Comparison of ENCODE assay signal across 25 cellular contexts in the genomic region with DNA sequence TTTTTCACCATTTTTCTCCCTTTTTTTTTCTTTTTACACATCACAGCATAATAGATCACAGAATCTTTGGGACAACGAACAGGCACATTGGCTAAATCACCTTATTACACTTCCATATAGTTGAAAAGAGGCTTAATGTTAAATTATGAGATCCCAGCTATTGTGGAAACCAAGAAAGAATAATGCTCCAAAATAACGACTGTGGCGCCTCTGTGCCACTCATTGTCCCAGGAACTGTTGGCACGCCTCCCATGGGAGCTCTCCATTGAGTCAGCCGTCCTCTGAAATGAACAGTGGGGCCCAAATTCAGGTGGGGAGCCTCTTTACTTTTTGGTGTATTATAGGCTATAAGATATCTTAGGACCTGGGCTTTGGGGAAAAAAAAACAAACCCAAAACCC.
A peak's percentile ranks its signal among the peaks of the same experiment; 100 is the strongest.
DNase-seq lines count a peak whose midpoint lies in the region; ATAC-seq and TF ChIP-seq lines count a peak whose summit lies in the region.
"Had no signal": no experiment of that assay in that cellular context is flagged by ENCODE, and none has a peak within 500 bp of the region (broad histone marks: within the 10 kb centered on the region; RNA-seq: fewer than 3 reads in every experiment).

No MANE protein-coding gene starts in this region.

- peak overlapping the region; percentile 23 to 56 (median 38) for H3K4me3 ChIP-seq in gastrocnemius medialis
- H3K4me3 ChIP-seq: prostate gland, upper lobe of right lung had no signal

- peaks cover 4 to 33% of the 10 kb centered on the region in 2 donors for H3K4me1 ChIP-seq in gastrocnemius medialis
- H3K4me1 ChIP-seq: Caco-2, prostate gland had no signal

- no peak for TF ChIP-seq POLR2A in gastrocnemius medialis (IDR thresholded peaks at IDR 0.05)

- intact Hi-C loops in gastrocnemius medialis (cut with DNase I; ENCODE audit: low total_unique reads), result loop anchor here (5.0 kb wide), 1 partner anchor 44 kb away; no protein-coding TSS in a partner anchor

- in situ Hi-C loops in gastrocnemius medialis (cut with MboI; ENCODE audit: low sequenced_read_pairs in 4 of 4), result loop anchor here in 1 of 4 donors (10.0 kb wide), 1 partner anchor 61 kb away; no protein-coding TSS in a partner anchor

- H3K27ac ChIP-seq in caudate nucleus (ENCODE audit: low read depth, low read length) (peak overlapping the region; percentile 74), gastrocnemius medialis (peak overlapping the region; percentile 71 to 78 (median 76))
- H3K27ac ChIP-seq: prostate gland, upper lobe of right lung had no signal

- DNase-seq in DMS153 treated with DMSO at 0.1 percent for 48 hours (lab: John Stamatoyannopoulos, UW; ENCODE audit: unreplicated experiment), result peak; percentile 35
- no peak for DNase-seq in DMS153 (lab: John Stamatoyannopoulos, UW)
- peak in 34 of 61 donors; percentile 4 to 40 (median 18) for DNase-seq in caudate nucleus (lab: John Stamatoyannopoulos, UW)
- peak; percentile 53 for DNase-seq in inferior parietal cortex (ENCODE audit: extremely low spot score)
- DNase-seq in gastrocnemius medialis, result peak; percentile 30 to 47
- no peak for DNase-seq in stimulated activated CD4-positive, alpha-beta T cell treated with anti-CD3 and anti-CD28 coated beads, Interleukin-2, amount 100 ng/mL, for 24 hours
- DNase-seq: 8988T; activated CD4-positive, alpha-beta memory T cell treated with anti-CD3 and anti-CD28 coated beads, Interleukin-2, amount 10 ng/mL, durations not matched to agents 7 days and 5 days; activated CD8-positive, alpha-beta memory T cell treated with anti-CD3 and anti-CD28 coated beads, Interleukin-2, amount 50 U/mL, for 4 hours; activated naive CD4-positive, alpha-beta T cell treated with Interleukin-2 at 50 U/mL for 16 hours; Caco-2; effector CD8-positive, alpha-beta T cell; Karpas-422; NCI-H1417; NCI-H345; NCI-H69; stimulated activated CD4-positive, alpha-beta T cell treated with anti-CD3 and anti-CD28 coated beads, Interleukin-15, amount 100 ng/mL, for 24 hours; SW 1271; upper lobe of right lung had no signal

- H3K36me3 ChIP-seq in gastrocnemius medialis, result no peaks in the 10 kb centered on the region
- H3K36me3 ChIP-seq: prostate gland, upper lobe of right lung had no signal

- no peak for TF ChIP-seq CTCF in gastrocnemius medialis (IDR thresholded peaks at IDR 0.05 in 4 of 5, conservative IDR thresholded peaks at IDR 0.05 in 1 of 5)

- no peaks in the 10 kb centered on the region for H3K9me3 ChIP-seq in gastrocnemius medialis
- H3K9me3 ChIP-seq: Caco-2, prostate gland, upper lobe of right lung had no signal

- ATAC-seq in gastrocnemius medialis (peak in 1 of 2 donors; percentile 31), HG03432 (IDR thresholded peaks at IDR 0.05; ENCODE audit: unreplicated experiment) (no peak), HG02571 (IDR thresholded peaks at IDR 0.05; ENCODE audit: unreplicated experiment) (no peak)
- ATAC-seq: HCT116; HepG2; stimulated activated memory B cell treated with anti-CD40 and anti-IgM and Interleukin-4, amounts not matched to agents 10 μg/mL and 1 μg/mL and 100 μg/mL, for 72 hours; upper lobe of right lung had no signal

- no peaks in the 10 kb centered on the region for H3K27me3 ChIP-seq in gastrocnemius medialis
- H3K27me3 ChIP-seq: upper lobe of right lung had no signal

Comparison
In these comparisons a context has a peak if more than half of its experiments do, and no peak if none do; other contexts are left out.
1. DNase-seq: peak in DMS153 treated with DMSO at 0.1 percent for 48 hours (single experiment), caudate nucleus (34 of 61), inferior parietal cortex (single experiment) and gastrocnemius medialis (2 of 2); none in DMS153 (single experiment) and stimulated activated CD4-positive, alpha-beta T cell treated with anti-CD3 and anti-CD28 coated beads, Interleukin-2, amount 100 ng/mL, for 24 hours (0 of 2).